In the genomic region with DNA sequence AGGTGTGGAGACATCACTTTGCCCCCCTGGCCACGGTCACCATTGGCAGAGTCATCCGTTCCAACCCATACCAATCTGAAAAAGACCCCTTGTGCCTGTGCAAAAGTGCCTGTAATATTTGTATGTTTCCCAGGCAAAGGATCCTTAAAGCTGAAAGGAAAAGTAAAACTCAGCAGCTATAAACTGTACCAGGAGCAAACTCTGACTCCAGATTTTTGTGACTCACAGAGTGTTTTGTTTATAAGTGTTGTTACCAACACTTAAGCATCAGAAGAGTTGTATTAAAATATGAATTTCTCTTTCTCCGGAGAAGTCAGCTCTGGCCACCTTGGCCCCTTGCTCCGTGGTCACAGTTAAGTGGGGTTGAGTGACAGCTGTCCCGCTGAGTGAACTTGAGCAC, we compare ENCODE assay signal across 16 cellular contexts.
DNase-seq lines count a peak whose midpoint lies in the region; ATAC-seq and TF ChIP-seq lines count a peak whose summit lies in the region.
"Had no signal": no experiment of that assay in that cellular context is flagged by ENCODE, and none has a peak within 500 bp of the region (broad histone marks: within the 10 kb centered on the region; RNA-seq: fewer than 3 reads in every experiment).

No MANE protein-coding gene starts in this region.

- H3K4ac ChIP-seq in mesenchymal stem cell (ENCODE audit: low read depth in 1 of 2, low read length in 2 of 2) = no peak overlapping the region

- H3K4me2 ChIP-seq in mesenchymal stem cell (ENCODE audit: low read length, poor library complexity, severe bottlenecking) = no peak overlapping the region
- H3K4me2 ChIP-seq: BLaER1 had no signal

- no peaks in the 10 kb centered on the region for H3K4me1 ChIP-seq in foreskin keratinocyte
- H3K4me1 ChIP-seq in mesenchymal stem cell (ENCODE audit: control insufficient read depth, insufficient read depth, low read depth, low read length) = no peaks in the 10 kb centered on the region
- no peaks in the 10 kb centered on the region for H3K4me1 ChIP-seq in thyroid gland
- H3K4me1 ChIP-seq: BLaER1, Caco-2 had no signal

- no peak overlapping the region for H4K8ac ChIP-seq in mesenchymal stem cell (ENCODE audit: low read length)

- intact Hi-C loops in thyroid gland (cut with DNase I) = loop anchor here (10.0 kb wide), 1 partner anchor 65 kb away; no protein-coding TSS in a partner anchor

- DNase-seq in M059J (ENCODE audit: low read depth) = peak; percentile 3
- no peak for DNase-seq in foreskin keratinocyte
- no peak for DNase-seq in mesenchymal stem cell
- no peak for DNase-seq in activated gamma-delta T cell treated with Interleukin-2 at 50 U/mL for 16 hours
- DNase-seq in thyroid gland = no peak
- no peak for DNase-seq in dermis blood vessel endothelial cell
- DNase-seq: Caco-2; CD4-positive, CD25-positive, alpha-beta regulatory T cell; CD8-positive, alpha-beta T cell; DMS153; DND-41; H7; HCEC 1CT had no signal

- H3K27me3 ChIP-seq in foreskin keratinocyte = peaks cover 9% of the 10 kb centered on the region
- peaks cover 22 to 25% of the 10 kb centered on the region in 2 experiments for H3K27me3 ChIP-seq in mesenchymal stem cell (ENCODE audit: control insufficient read depth in 1 of 2, insufficient read depth in 1 of 2, low read length in 2 of 2)
- H3K27me3 ChIP-seq in thyroid gland = no peaks in the 10 kb centered on the region
- H3K27me3 ChIP-seq: BLaER1 had no signal

- no peak overlapping the region for H3K14ac ChIP-seq in mesenchymal stem cell (ENCODE audit: low read length in 2 of 2)

- no peak overlapping the region for H3K23ac ChIP-seq in mesenchymal stem cell (ENCODE audit: low read length in 2 of 2)

- no peaks in the 10 kb centered on the region for H3K9me3 ChIP-seq in mesenchymal stem cell (ENCODE audit: control insufficient read depth, low read length)
- H3K9me3 ChIP-seq in thyroid gland = no peaks in the 10 kb centered on the region
- H3K9me3 ChIP-seq: BLaER1, Caco-2 had no signal

- no peak overlapping the region for H2BK15ac ChIP-seq in mesenchymal stem cell (ENCODE audit: low read depth, poor library complexity, severe bottlenecking)

- H2AFZ ChIP-seq in mesenchymal stem cell (ENCODE audit: low read depth, low read length) = no peak overlapping the region

- H3K79me1 ChIP-seq in mesenchymal stem cell (replicated peaks; ENCODE audit: low read length, poor library complexity, severe bottlenecking) = no peaks in the 10 kb centered on the region

- TF ChIP-seq POLR2A in thyroid gland (IDR thresholded peaks at IDR 0.05) = no peak

- H3K36me3 ChIP-seq in mesenchymal stem cell (ENCODE audit: control insufficient read depth in 1 of 2, insufficient read depth in 2 of 2, low read depth in 1 of 2, low read length in 2 of 2) = no peaks in the 10 kb centered on the region
- H3K36me3 ChIP-seq in thyroid gland = no peaks in the 10 kb centered on the region
- H3K36me3 ChIP-seq: BLaER1 had no signal

- H3K27ac ChIP-seq in foreskin keratinocyte (no peak overlapping the region), mesenchymal stem cell (ENCODE audit: low read length, poor library complexity, severe bottlenecking) (no peak overlapping the region), thyroid gland (no peak overlapping the region)
- H3K27ac ChIP-seq: BLaER1, C4-2B had no signal

- H2BK12ac ChIP-seq in mesenchymal stem cell (ENCODE audit: low read length in 2 of 2) = no peak overlapping the region

- H3K9ac ChIP-seq in mesenchymal stem cell (ENCODE audit: low read length) = peak overlapping the region; percentile 51
- H3K9ac ChIP-seq: BLaER1 had no signal

- H2AK5ac ChIP-seq in mesenchymal stem cell (ENCODE audit: low read length, severe bottlenecking) = no peak overlapping the region

- no peak overlapping the region for H2BK5ac ChIP-seq in mesenchymal stem cell (ENCODE audit: low read depth, low read length, poor library complexity, severe bottlenecking)

- 74% methylated on average over 5 of the region's 5 CpGs for WGBS in mesenchymal stem cell
- 79 to 85% methylated on average over 5 of the region's 5 CpGs for WGBS in thyroid gland, 2 donors

- ATAC-seq in foreskin keratinocyte = peak; percentile 28
- ATAC-seq in GM21390 (IDR thresholded peaks at IDR 0.05; ENCODE audit: unreplicated experiment) = no peak
- ATAC-seq: CD8-positive, alpha-beta T cell had no signal

- no peak overlapping the region for H2BK120ac ChIP-seq in mesenchymal stem cell (ENCODE audit: low read depth, low read length)

- no peak overlapping the region for H3K18ac ChIP-seq in mesenchymal stem cell (ENCODE audit: low read depth in 1 of 2, low read length in 2 of 2)

- no peak overlapping the region for H4K91ac ChIP-seq in mesenchymal stem cell (ENCODE audit: low read length)

- TF ChIP-seq CTCF in foreskin keratinocyte (conservative IDR thresholded peaks at IDR 0.05) (no peak), thyroid gland (IDR thresholded peaks at IDR 0.05) (no peak)

- H3K4me3 ChIP-seq in mesenchymal stem cell (ENCODE audit: insufficient read depth in 1 of 2, low read depth in 1 of 2, low read length in 2 of 2) (no peak overlapping the region), thyroid gland (replicated peaks in 1 of 3) (no peak overlapping the region)
- H3K4me3 ChIP-seq: BLaER1 had no signal
